Comparison of ENCODE assay signal across 32 cellular contexts in the genomic region with DNA sequence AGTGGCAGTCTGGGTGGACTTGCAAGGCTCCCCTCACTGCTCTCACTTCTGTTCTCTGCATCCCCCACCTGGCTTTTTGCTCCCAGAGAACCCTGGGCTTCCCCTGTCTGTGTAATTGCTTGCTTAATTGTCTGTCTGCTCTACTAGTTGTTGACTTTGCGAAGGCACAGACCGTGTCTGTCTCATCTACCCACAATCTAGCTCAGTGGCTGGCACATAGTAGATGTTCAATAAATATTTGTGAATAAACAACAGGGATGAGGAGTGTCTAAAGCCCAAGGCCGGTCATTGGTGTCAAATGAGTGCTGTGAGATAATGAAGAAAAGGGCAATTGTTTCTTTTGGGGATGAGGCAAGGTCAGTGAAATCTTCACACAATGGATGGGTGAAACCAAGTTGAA. TPM values are rescaled to one million over a fixed set of nuclear protein-coding genes. Genes with fewer than 3 reads are reported as not detected.
"Had no signal": no experiment of that assay in that cellular context is flagged by ENCODE, and none has a peak within 500 bp of the region (broad histone marks: within the 10 kb centered on the region; RNA-seq: fewer than 3 reads in every experiment).

No MANE protein-coding gene starts in this region.

- H3K27ac Mint-ChIP-seq: activated CD4-positive, alpha-beta memory T cell treated with anti-CD3 and anti-CD28 coated beads, Interleukin-2, amount 10 ng/mL, durations not matched to agents 7 days and 5 days; activated CD8-positive, alpha-beta memory T cell treated with anti-CD3 and anti-CD28 coated beads, Interleukin-2, amount 10 ng/mL, durations not matched to agents 7 days and 5 days; activated naive CD4-positive, alpha-beta T cell treated with anti-CD3 and anti-CD28 coated beads, Interleukin-2, amount 10 ng/mL, durations not matched to agents 7 days and 5 days; activated naive CD8-positive, alpha-beta T cell; activated naive CD8-positive, alpha-beta T cell treated with anti-CD3 and anti-CD28 coated beads, Interleukin-2, amount 50 U/mL, for 24 hours had no signal

- DNase-seq: activated CD4-positive, alpha-beta memory T cell treated with anti-CD3 and anti-CD28 coated beads, Interleukin-2, amount 10 ng/mL, durations not matched to agents 7 days and 5 days; activated CD4-positive, alpha-beta T cell treated with anti-CD3 and anti-CD28 coated beads for 1 hour; activated CD4-positive, alpha-beta T cell treated with anti-CD3 and anti-CD28 coated beads for 48 hours; activated CD4-positive, CD25-positive, alpha-beta regulatory T cell; activated CD8-positive, alpha-beta memory T cell treated with anti-CD3 and anti-CD28 coated beads for 24 hours; activated CD8-positive, alpha-beta memory T cell treated with anti-CD3 and anti-CD28 coated beads, Interleukin-2, amount 10 ng/mL, durations not matched to agents 7 days and 5 days; activated CD8-positive, alpha-beta memory T cell treated with anti-CD3 and anti-CD28 coated beads, Interleukin-2, amount 50 U/mL, for 48 hours; activated effector memory CD4-positive, alpha-beta T cell treated with Interleukin-2 at 50 U/mL for 16 hours; activated naive CD4-positive, alpha-beta T cell treated with anti-CD3 and anti-CD28 coated beads, Interleukin-2, amount 10 ng/mL, durations not matched to agents 7 days and 5 days; activated naive CD8-positive, alpha-beta T cell treated with anti-CD3 and anti-CD28 coated beads, Interleukin-2, amount 50 U/mL, for 24 hours; activated T-cell treated with anti-CD3 and anti-CD28 coated beads, Interleukin-2, amount 50 U/mL, for 48 hours; amniotic stem cell; aorta; MM.1S; NCI-H1092 treated with DMSO at 0.1 percent for 48 hours; NCI-H1694; NCI-H1930; NCI-H2081 treated with DMSO at 0.1 percent for 48 hours; NK-92 treated with Interleukin-12 subunit alpha and Interleukin-12 subunit beta, amount 100 ng/mL, for 24 hours; Peyer's patch; RPMI8226; SHP77 treated with DMSO at 0.1 percent for 48 hours; T-helper 1 cell; T-helper 2 cell; T-helper 9 cell had no signal

- H3K27ac ChIP-seq: cardiac muscle cell, KMS-11, Peyer's patch, SJSA1, VCaP had no signal

- H3K4me3 Mint-ChIP-seq: activated CD4-positive, alpha-beta memory T cell treated with anti-CD3 and anti-CD28 coated beads, Interleukin-2, amount 10 ng/mL, durations not matched to agents 7 days and 5 days; activated CD8-positive, alpha-beta memory T cell treated with anti-CD3 and anti-CD28 coated beads, Interleukin-2, amount 10 ng/mL, durations not matched to agents 7 days and 5 days; activated naive CD4-positive, alpha-beta T cell treated with anti-CD3 and anti-CD28 coated beads, Interleukin-2, amount 10 ng/mL, durations not matched to agents 7 days and 5 days; activated naive CD8-positive, alpha-beta T cell; activated naive CD8-positive, alpha-beta T cell treated with anti-CD3 and anti-CD28 coated beads, Interleukin-2, amount 50 U/mL, for 24 hours had no signal

- H3K36me3 Mint-ChIP-seq: activated CD8-positive, alpha-beta memory T cell treated with anti-CD3 and anti-CD28 coated beads, Interleukin-2, amount 10 ng/mL, durations not matched to agents 7 days and 5 days; activated naive CD4-positive, alpha-beta T cell treated with anti-CD3 and anti-CD28 coated beads, Interleukin-2, amount 10 ng/mL, durations not matched to agents 7 days and 5 days; activated naive CD8-positive, alpha-beta T cell had no signal

- H3K4me3 ChIP-seq: cardiac muscle cell, Peyer's patch, SJSA1 had no signal

- H3K9me3 Mint-ChIP-seq: activated CD4-positive, alpha-beta memory T cell treated with anti-CD3 and anti-CD28 coated beads, Interleukin-2, amount 10 ng/mL, durations not matched to agents 7 days and 5 days; activated naive CD4-positive, alpha-beta T cell treated with anti-CD3 and anti-CD28 coated beads, Interleukin-2, amount 10 ng/mL, durations not matched to agents 7 days and 5 days; activated naive CD8-positive, alpha-beta T cell treated with anti-CD3 and anti-CD28 coated beads, Interleukin-2, amount 50 U/mL, for 24 hours had no signal

- H3K4me1 Mint-ChIP-seq: activated CD4-positive, alpha-beta memory T cell treated with anti-CD3 and anti-CD28 coated beads, Interleukin-2, amount 10 ng/mL, durations not matched to agents 7 days and 5 days; activated CD8-positive, alpha-beta memory T cell treated with anti-CD3 and anti-CD28 coated beads, Interleukin-2, amount 10 ng/mL, durations not matched to agents 7 days and 5 days had no signal

- H3K9ac ChIP-seq: KMS-11 had no signal

- H3K36me3 ChIP-seq: cardiac muscle cell, Peyer's patch, SJSA1 had no signal

- ATAC-seq: activated CD8-positive, alpha-beta memory T cell treated with anti-CD3 and anti-CD28 coated beads, Interleukin-2, amount 10 ng/mL, durations not matched to agents 7 days and 5 days had no signal

- H3K9me3 ChIP-seq: Peyer's patch, SJSA1 had no signal

RNA-seq across cellular contexts. Expression of gene SEZ6, which starts 2.8 kb away (rescaled TPM):
- total RNA-seq: activated CD4-positive, alpha-beta memory T cell treated with anti-CD3 and anti-CD28 coated beads, Interleukin-2, amount 10 ng/mL, durations not matched to agents 7 days and 5 days; activated CD8-positive, alpha-beta memory T cell treated with anti-CD3 and anti-CD28 coated beads, Interleukin-2, amount 10 ng/mL, durations not matched to agents 7 days and 5 days; aorta; LHCN-M2; PC-3; SJSA1 had no signal
- polyA plus RNA-seq: aorta had no signal
